In the genomic region with DNA sequence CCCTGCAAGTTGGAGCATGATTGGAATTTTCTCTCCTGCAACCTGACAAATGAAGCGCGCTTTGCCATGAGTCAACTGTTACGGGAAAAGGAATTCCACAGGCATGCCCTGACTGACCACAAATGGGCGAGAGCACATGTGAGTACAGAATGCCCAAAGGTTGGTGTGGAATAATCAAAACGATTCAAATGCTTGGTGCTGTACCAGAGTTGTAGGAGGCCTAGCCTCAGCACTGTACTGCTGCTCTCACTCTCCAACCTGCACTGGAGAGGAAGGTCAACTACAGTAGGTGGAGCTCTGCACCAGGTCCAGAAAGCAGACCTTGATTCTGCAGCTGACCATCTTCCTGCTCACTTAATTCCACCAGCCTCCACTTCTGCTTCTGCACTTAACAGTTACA, we compare ENCODE assay signal across 11 cellular contexts.
A peak's percentile ranks its signal among the peaks of the same experiment; 100 is the strongest.
DNase-seq lines count a peak whose midpoint lies in the region; ATAC-seq and TF ChIP-seq lines count a peak whose summit lies in the region.
"Had no signal": no experiment of that assay in that cellular context is flagged by ENCODE, and none has a peak within 500 bp of the region (broad histone marks: within the 10 kb centered on the region; RNA-seq: fewer than 3 reads in every experiment).

No MANE protein-coding gene starts in this region.

- H3K4me1 ChIP-seq in GM23338 (ENCODE audit: insufficient read depth) (peaks cover 35% of the 10 kb centered on the region), SJSA1 (replicated peaks) (peaks cover 30% of the 10 kb centered on the region), ascending aorta (no peaks in the 10 kb centered on the region)

- 0 out of 2 replicates have a peak overlapping the region, but pooled peaks have one; percentile 38 for H3K27ac Mint-ChIP-seq in GM23338
- H3K27ac Mint-ChIP-seq: stimulated activated naive CD8-positive, alpha-beta T cell treated with anti-CD3 and anti-CD28 coated beads, Interleukin-15, Interleukin-2, amounts not matched to agents 100 ng/mL and 50 ng/mL, for 24 hours had no signal

- no peaks in the 10 kb centered on the region for H3K27me3 ChIP-seq in GM23338 (ENCODE audit: insufficient read depth)
- no peaks in the 10 kb centered on the region for H3K27me3 ChIP-seq in SJSA1 (replicated peaks)
- H3K27me3 ChIP-seq in ascending aorta = no peaks in the 10 kb centered on the region

- no peaks in the 10 kb centered on the region for H3K9me3 Mint-ChIP-seq in GM23338
- H3K9me3 Mint-ChIP-seq: stimulated activated naive CD8-positive, alpha-beta T cell treated with anti-CD3 and anti-CD28 coated beads, Interleukin-15, Interleukin-2, amounts not matched to agents 100 ng/mL and 50 ng/mL, for 24 hours had no signal

- ATAC-seq in GM23338 (no peak), sciatic nerve (peak; percentile 73), GM19324 (IDR thresholded peaks at IDR 0.05; ENCODE audit: low FRiP score, unreplicated experiment) (no peak), GM19397 (IDR thresholded peaks at IDR 0.05; ENCODE audit: unreplicated experiment) (no peak), GM21367 (IDR thresholded peaks at IDR 0.05; ENCODE audit: unreplicated experiment) (no peak)

- H3K27me3 Mint-ChIP-seq in GM23338 (ENCODE audit: insufficient read depth, low read depth, poor library complexity) = peaks cover 1% of the 10 kb centered on the region
- H3K27me3 Mint-ChIP-seq: stimulated activated naive CD8-positive, alpha-beta T cell treated with anti-CD3 and anti-CD28 coated beads, Interleukin-15, Interleukin-2, amounts not matched to agents 100 ng/mL and 50 ng/mL, for 24 hours had no signal

- H3K4me2 ChIP-seq in GM23338 = no peak overlapping the region

- TF ChIP-seq CTCF in GM23338 (conservative IDR thresholded peaks at IDR 0.05; ENCODE audit: low read depth in 2 of 2) (peak in 1 of 2 experiments; percentile 34; a peak in 2 of 4 replicates), ascending aorta (IDR thresholded peaks at IDR 0.05) (peak in 1 of 3 experiments; percentile 29)

- H3F3A ChIP-seq in GM23338 (replicated peaks; ENCODE audit: low read depth) = no peaks in the 10 kb centered on the region

- H3K36me3 ChIP-seq in GM23338 (ENCODE audit: insufficient read depth) (no peaks in the 10 kb centered on the region), SJSA1 (no peaks in the 10 kb centered on the region), ascending aorta (no peaks in the 10 kb centered on the region)

- DNase-seq in GM23338 (ENCODE audit: low spot score) (peak; percentile 28), SJSA1 (ENCODE audit: low read depth in 1 of 2, low spot score in 2 of 2) (peak; percentile 95), fibroblast of the conjunctiva (ENCODE audit: low read depth) (peak; percentile 4), sciatic nerve (ENCODE audit: low spot score) (no peak), ascending aorta (ENCODE audit: low spot score in 2 of 2) (no peak)
- DNase-seq: activated naive CD4-positive, alpha-beta T cell treated with anti-CD3 and anti-CD28 coated beads, Interleukin-2, amount 50 U/mL, for 16 hours; NCI-H2029 had no signal

- H3K27ac ChIP-seq in GM23338 (ENCODE audit: low read depth) = no peak overlapping the region
- peak overlapping the region; percentile 82 for H3K27ac ChIP-seq in SJSA1
- no peak overlapping the region for H3K27ac ChIP-seq in ascending aorta

- no peaks in the 10 kb centered on the region for H3K9me3 ChIP-seq in SJSA1 (replicated peaks)
- H3K9me3 ChIP-seq in ascending aorta = no peaks in the 10 kb centered on the region

- H3K4me3 ChIP-seq in GM23338 = no peak overlapping the region
- H3K4me3 ChIP-seq in SJSA1 = no peak overlapping the region
- no peak overlapping the region for H3K4me3 ChIP-seq in ascending aorta

- H2AFZ ChIP-seq in GM23338 = 0 out of 2 replicates have a peak overlapping the region, but pooled peaks have one; percentile 12

- no peaks in the 10 kb centered on the region for H4K20me1 ChIP-seq in GM23338 (replicated peaks; ENCODE audit: insufficient read depth)

- 0 out of 2 replicates have a peak, but pooled peaks cover 2% of the 10 kb centered on the region for H3K9me2 ChIP-seq in GM23338 (ENCODE audit: insufficient read depth)

- peaks cover 39% of the 10 kb centered on the region for H3K4me1 Mint-ChIP-seq in GM23338

- intact Hi-C loops in sciatic nerve (cut with DNase I) = no loop called here
- intact Hi-C loops in ascending aorta (cut with DNase I) = loop anchor here (5.0 kb wide), 1 partner anchor 107 kb away; no protein-coding TSS in a partner anchor

- no peaks in the 10 kb centered on the region for H3K79me2 ChIP-seq in GM23338 (replicated peaks; ENCODE audit: insufficient read depth)

- no peak overlapping the region for H3K4me3 Mint-ChIP-seq in GM23338
- H3K4me3 Mint-ChIP-seq: stimulated activated naive CD8-positive, alpha-beta T cell treated with anti-CD3 and anti-CD28 coated beads, Interleukin-15, Interleukin-2, amounts not matched to agents 100 ng/mL and 50 ng/mL, for 24 hours had no signal

- H3K36me3 Mint-ChIP-seq in GM23338 (ENCODE audit: low read depth) = no peaks in the 10 kb centered on the region

TF ChIP-seq in GM23338, 12 proteins besides CTCF, POLR2A, EP300 and RAD21:
- TF ChIP-seq ZNF331 (CRISPR knock-in tag; IDR thresholded peaks at IDR 0.05; ENCODE audit: low read depth) (no peak), JUNB (IDR thresholded peaks at IDR 0.05; ENCODE audit: unreplicated experiment) (no peak), EZH2 (IDR thresholded peaks at IDR 0.05; ENCODE audit: low read depth, unreplicated experiment) (no peak), NANOG (IDR thresholded peaks at IDR 0.05; ENCODE audit: borderline replicate concordance) (no peak), POLR2AphosphoS5 (IDR thresholded peaks at IDR 0.05; ENCODE audit: low read depth) (no peak), ZNF114 (CRISPR knock-in tag; IDR thresholded peaks at IDR 0.05) (no peak)
- TF ChIP-seq, protein P1, sequence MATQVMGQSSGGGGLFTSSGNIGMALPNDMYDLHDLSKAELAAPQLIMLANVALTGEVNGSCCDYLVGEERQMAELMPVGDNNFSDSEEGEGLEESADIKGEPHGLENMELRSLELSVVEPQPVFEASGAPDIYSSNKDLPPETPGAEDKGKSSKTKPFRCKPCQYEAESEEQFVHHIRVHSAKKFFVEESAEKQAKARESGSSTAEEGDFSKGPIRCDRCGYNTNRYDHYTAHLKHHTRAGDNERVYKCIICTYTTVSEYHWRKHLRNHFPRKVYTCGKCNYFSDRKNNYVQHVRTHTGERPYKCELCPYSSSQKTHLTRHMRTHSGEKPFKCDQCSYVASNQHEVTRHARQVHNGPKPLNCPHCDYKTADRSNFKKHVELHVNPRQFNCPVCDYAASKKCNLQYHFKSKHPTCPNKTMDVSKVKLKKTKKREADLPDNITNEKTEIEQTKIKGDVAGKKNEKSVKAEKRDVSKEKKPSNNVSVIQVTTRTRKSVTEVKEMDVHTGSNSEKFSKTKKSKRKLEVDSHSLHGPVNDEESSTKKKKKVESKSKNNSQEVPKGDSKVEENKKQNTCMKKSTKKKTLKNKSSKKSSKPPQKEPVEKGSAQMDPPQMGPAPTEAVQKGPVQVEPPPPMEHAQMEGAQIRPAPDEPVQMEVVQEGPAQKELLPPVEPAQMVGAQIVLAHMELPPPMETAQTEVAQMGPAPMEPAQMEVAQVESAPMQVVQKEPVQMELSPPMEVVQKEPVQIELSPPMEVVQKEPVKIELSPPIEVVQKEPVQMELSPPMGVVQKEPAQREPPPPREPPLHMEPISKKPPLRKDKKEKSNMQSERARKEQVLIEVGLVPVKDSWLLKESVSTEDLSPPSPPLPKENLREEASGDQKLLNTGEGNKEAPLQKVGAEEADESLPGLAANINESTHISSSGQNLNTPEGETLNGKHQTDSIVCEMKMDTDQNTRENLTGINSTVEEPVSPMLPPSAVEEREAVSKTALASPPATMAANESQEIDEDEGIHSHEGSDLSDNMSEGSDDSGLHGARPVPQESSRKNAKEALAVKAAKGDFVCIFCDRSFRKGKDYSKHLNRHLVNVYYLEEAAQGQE (IDR thresholded peaks at IDR 0.05; ENCODE audit: unreplicated experiment) = no peak
- TF ChIP-seq, protein P2, sequence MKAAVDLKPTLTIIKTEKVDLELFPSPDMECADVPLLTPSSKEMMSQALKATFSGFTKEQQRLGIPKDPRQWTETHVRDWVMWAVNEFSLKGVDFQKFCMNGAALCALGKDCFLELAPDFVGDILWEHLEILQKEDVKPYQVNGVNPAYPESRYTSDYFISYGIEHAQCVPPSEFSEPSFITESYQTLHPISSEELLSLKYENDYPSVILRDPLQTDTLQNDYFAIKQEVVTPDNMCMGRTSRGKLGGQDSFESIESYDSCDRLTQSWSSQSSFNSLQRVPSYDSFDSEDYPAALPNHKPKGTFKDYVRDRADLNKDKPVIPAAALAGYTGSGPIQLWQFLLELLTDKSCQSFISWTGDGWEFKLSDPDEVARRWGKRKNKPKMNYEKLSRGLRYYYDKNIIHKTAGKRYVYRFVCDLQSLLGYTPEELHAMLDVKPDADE (IDR thresholded peaks at IDR 0.05) = no peak

Comparison
In these comparisons a context has a peak if more than half of its experiments do, and no peak if none do; other contexts are left out.
1. DNase-seq: peak in GM23338 (single experiment), SJSA1 (2 of 2) and fibroblast of the conjunctiva (single experiment); none in sciatic nerve (single experiment) and ascending aorta (0 of 2).